15 cellular contexts compared by ENCODE assay signal in genomic region chrX:118350715-118351114, GRCh38. TPM values are rescaled to one million over a fixed set of nuclear protein-coding genes. Genes with fewer than 3 reads are reported as not detected.
DNase-seq lines count a peak whose midpoint lies in the region; ATAC-seq, FAIRE-seq and TF ChIP-seq lines count a peak whose summit lies in the region.
"Had no signal": no experiment of that assay in that cellular context is flagged by ENCODE, and none has a peak within 500 bp of the region (broad histone marks: within the 10 kb centered on the region; RNA-seq: fewer than 3 reads in every experiment).

No MANE protein-coding gene starts in this region.

- no peak for TF ChIP-seq POLR2A in H54 (IDR thresholded peaks at IDR 0.05; ENCODE audit: low read depth, low read length)

- H3K27me3 Mint-ChIP-seq in endodermal cell (ENCODE audit: insufficient read depth) = no peaks in the 10 kb centered on the region
- H3K27me3 Mint-ChIP-seq: CD4-positive, alpha-beta memory T cell had no signal

- peak overlapping the region; percentile 90 for H3K4me3 ChIP-seq in endodermal cell (ENCODE audit: low read length)
- H3K4me3 ChIP-seq: cardiac muscle cell, right atrium auricular region had no signal

- no peaks in the 10 kb centered on the region for H3K9me3 ChIP-seq in endodermal cell (ENCODE audit: control insufficient read depth, low read length)
- H3K9me3 ChIP-seq: right atrium auricular region had no signal

- WGBS in endodermal cell (ENCODE audit: insufficient coverage in 1 of 2, insufficient read length in 1 of 2), 2 experiments = 82% methylated on average over 1 of the region's 1 CpG; no CpG with 5 or more reads in 1 of the 2 experiments

- no peak for TF ChIP-seq CTCF in endodermal cell (conservative IDR thresholded peaks at IDR 0.05)

- no peak overlapping the region for H3K27ac Mint-ChIP-seq in endodermal cell

- no peaks in the 10 kb centered on the region for H3K36me3 Mint-ChIP-seq in endodermal cell (ENCODE audit: low read depth)

- H3K4me3 Mint-ChIP-seq in endodermal cell = no peak overlapping the region

- FAIRE-seq in H54 (lab: Jason Lieb, UNC) = no peak

- no peak overlapping the region for H3K27ac ChIP-seq in endodermal cell (ENCODE audit: low read depth, low read length)
- H3K27ac ChIP-seq: cardiac muscle cell, foreskin keratinocyte, right atrium auricular region had no signal

- peaks cover 33% of the 10 kb centered on the region for H3K9me3 Mint-ChIP-seq in endodermal cell
- H3K9me3 Mint-ChIP-seq: CD4-positive, alpha-beta memory T cell had no signal

- ATAC-seq in GM21390 (IDR thresholded peaks at IDR 0.05; ENCODE audit: unreplicated experiment) = peak; percentile 24
- ATAC-seq: foreskin keratinocyte, left ventricle myocardium superior had no signal

- DNase-seq in CD1c-positive myeloid dendritic cell (ENCODE audit: extremely low spot score) = peak; percentile 35
- peak; percentile 36 for DNase-seq in NOMO-1 treated with dmso at 0.1 percent for 144 hours (lab: John Stamatoyannopoulos, UW; ENCODE audit: unreplicated experiment)
- no peak for DNase-seq in endodermal cell
- DNase-seq in NCI-H345 (lab: John Stamatoyannopoulos, UW) = no peak
- DNase-seq in HUDEP-2 (lab: John Stamatoyannopoulos, UW; ENCODE audit: unreplicated experiment in 76 of 76) = no peak
- DNase-seq in H54 (ENCODE audit: insufficient read length, low spot score) = no peak
- no peak for DNase-seq in NCI-H526 treated with DMSO at 0.1 percent for 48 hours (lab: John Stamatoyannopoulos, UW)
- DNase-seq: CD4-positive, alpha-beta memory T cell; foreskin keratinocyte; left ventricle myocardium superior; NCI-H146; Right ventricle myocardium superior had no signal

- H3K9ac ChIP-seq in endodermal cell (ENCODE audit: extremely low read depth, low read length, poor library complexity, severe bottlenecking) = no peak overlapping the region

- H3K27me3 ChIP-seq in endodermal cell (ENCODE audit: control insufficient read depth, insufficient read depth, low read length, poor library complexity, severe bottlenecking) = no peaks in the 10 kb centered on the region
- H3K27me3 ChIP-seq: cardiac muscle cell, foreskin keratinocyte, right atrium auricular region had no signal

- peaks cover 26% of the 10 kb centered on the region for H3K4me1 Mint-ChIP-seq in endodermal cell

- H3K36me3 ChIP-seq in endodermal cell (ENCODE audit: control insufficient read depth, insufficient read depth, low read length) = no peaks in the 10 kb centered on the region
- H3K36me3 ChIP-seq: cardiac muscle cell, right atrium auricular region had no signal

- peaks cover 3% of the 10 kb centered on the region for H3K4me1 ChIP-seq in endodermal cell (ENCODE audit: control insufficient read depth, insufficient read depth, low read length)

RNA-seq across cellular contexts. Expression of gene WDR44, which starts 4.8 kb away (rescaled TPM):
- 10 to 100 TPM; 26.3 to 36.3 TPM for total RNA-seq in endodermal cell
- polyA plus RNA-seq in endodermal cell (2013, experiment 1 of 2) = 15.5 TPM
- 17.5 TPM for polyA plus RNA-seq in endodermal cell (2013, experiment 2 of 2)

Comparison
In these comparisons a context has a peak if more than half of its experiments do, and no peak if none do; other contexts are left out.
1. DNase-seq: peak in CD1c-positive myeloid dendritic cell (single experiment) and NOMO-1 treated with dmso at 0.1 percent for 144 hours (single experiment); none in endodermal cell (single experiment), NCI-H345 (single experiment), HUDEP-2 (0 of 76), H54 (single experiment) and NCI-H526 treated with DMSO at 0.1 percent for 48 hours (single experiment).